ENCODE assay signal across 19 cellular contexts in genomic region chr3:189531271-189531670, GRCh38.
DNase-seq lines count a peak whose midpoint lies in the region; ATAC-seq and TF ChIP-seq lines count a peak whose summit lies in the region.
"Had no signal": no experiment of that assay in that cellular context is flagged by ENCODE, and none has a peak within 500 bp of the region (broad histone marks: within the 10 kb centered on the region; RNA-seq: fewer than 3 reads in every experiment).

No MANE protein-coding gene starts in this region.

- no peaks in the 10 kb centered on the region for H3K9me3 ChIP-seq in Loucy (ENCODE audit: insufficient read depth, low read depth, low read length)
- no peaks in the 10 kb centered on the region for H3K9me3 ChIP-seq in smooth muscle cell (replicated peaks; ENCODE audit: low read depth)
- H3K9me3 ChIP-seq in upper lobe of right lung: no peaks in the 10 kb centered on the region
- H3K9me3 ChIP-seq: BE2C had no signal

- peaks cover 14% of the 10 kb centered on the region for H3K4me1 ChIP-seq in Loucy (ENCODE audit: insufficient read depth, low read length, poor library complexity, severe bottlenecking)
- no peaks in the 10 kb centered on the region for H3K4me1 ChIP-seq in smooth muscle cell (ENCODE audit: low read depth)
- H3K4me1 ChIP-seq in upper lobe of right lung: no peaks in the 10 kb centered on the region
- H3K4me1 ChIP-seq: BE2C had no signal

- peak overlapping the region; percentile 26 for H3K4me2 ChIP-seq in Loucy (ENCODE audit: low read depth, low read length, poor library complexity, severe bottlenecking)
- H3K4me2 ChIP-seq in smooth muscle cell: peak overlapping the region; percentile 58
- H3K4me2 ChIP-seq: GM23338 had no signal

- no peak for ATAC-seq in activated naive CD8-positive, alpha-beta T cell treated with anti-CD3 and anti-CD28 coated beads, Interleukin-2, amount 50 U/mL, for 24 hours
- no peak for ATAC-seq in upper lobe of right lung
- ATAC-seq: GM23338 had no signal

- 8% methylated on average over 2 of the region's 2 CpGs for WGBS in smooth muscle cell (ENCODE audit: low lambda C conversion rate)

- peaks cover 1% of the 10 kb centered on the region for H3K27me3 Mint-ChIP-seq in activated CD4-positive, alpha-beta memory T cell treated with anti-CD3 and anti-CD28 coated beads for 36 hours
- no peaks in the 10 kb centered on the region for H3K27me3 Mint-ChIP-seq in activated CD4-positive, alpha-beta memory T cell treated with anti-CD3 and anti-CD28 coated beads, Interleukin-2, amount 10 ng/mL, durations not matched to agents 7 days and 5 days
- peaks cover 12% of the 10 kb centered on the region for H3K27me3 Mint-ChIP-seq in activated naive CD8-positive, alpha-beta T cell treated with anti-CD3 and anti-CD28 coated beads, Interleukin-2, amount 50 U/mL, for 24 hours
- H3K27me3 Mint-ChIP-seq: CD4-positive, alpha-beta memory T cell had no signal

- H3F3A ChIP-seq in Loucy (ENCODE audit: low read depth) (0 out of 2 replicates have a peak, but pooled peaks cover 6% of the 10 kb centered on the region), smooth muscle cell (ENCODE audit: low read depth) (no peaks in the 10 kb centered on the region)

- no peaks in the 10 kb centered on the region for H4K20me1 ChIP-seq in Loucy (ENCODE audit: insufficient read depth, low read length, poor library complexity, severe bottlenecking)
- H4K20me1 ChIP-seq in smooth muscle cell (ENCODE audit: low read depth): no peaks in the 10 kb centered on the region

- intact Hi-C loops in activated CD4-positive, alpha-beta memory T cell treated with anti-CD3 and anti-CD28 coated beads for 36 hours (cut with micrococcal nuclease): loop anchor here (2.0 kb wide), 1 partner anchor 28 kb away; no protein-coding TSS in a partner anchor
- intact Hi-C loops in upper lobe of right lung (cut with DNase I): no loop called here

- CTCF ChIA-PET in activated CD4-positive, alpha-beta memory T cell treated with anti-CD3 and anti-CD28 coated beads for 36 hours (lab: Charles Lee): no interaction called here
- CTCF ChIA-PET in activated CD4-positive, alpha-beta memory T cell treated with anti-CD3 and anti-CD28 coated beads, Interleukin-2, amount 10 ng/mL, durations not matched to agents 7 days and 5 days (lab: Charles Lee): no interaction called here

- no peaks in the 10 kb centered on the region for H3K36me3 Mint-ChIP-seq in activated CD4-positive, alpha-beta memory T cell treated with anti-CD3 and anti-CD28 coated beads for 36 hours
- no peaks in the 10 kb centered on the region for H3K36me3 Mint-ChIP-seq in activated CD4-positive, alpha-beta memory T cell treated with anti-CD3 and anti-CD28 coated beads, Interleukin-2, amount 10 ng/mL, durations not matched to agents 7 days and 5 days (ENCODE audit: low read depth)
- no peaks in the 10 kb centered on the region for H3K36me3 Mint-ChIP-seq in activated naive CD8-positive, alpha-beta T cell treated with anti-CD3 and anti-CD28 coated beads, Interleukin-2, amount 50 U/mL, for 24 hours (ENCODE audit: low read depth)
- H3K36me3 Mint-ChIP-seq: CD4-positive, alpha-beta memory T cell had no signal

- no peak for TF ChIP-seq CTCF in Loucy (conservative IDR thresholded peaks at IDR 0.05; ENCODE audit: low read length)
- TF ChIP-seq CTCF in smooth muscle cell (IDR thresholded peaks at IDR 0.05; ENCODE audit: borderline replicate concordance, insufficient read depth, poor library complexity, severe bottlenecking): no peak
- TF ChIP-seq CTCF in upper lobe of right lung (IDR thresholded peaks at IDR 0.05): no peak

- POLR2A ChIA-PET in activated CD4-positive, alpha-beta memory T cell treated with anti-CD3 and anti-CD28 coated beads for 36 hours (lab: Charles Lee): no interaction called here
- POLR2A ChIA-PET in activated CD4-positive, alpha-beta memory T cell treated with anti-CD3 and anti-CD28 coated beads, Interleukin-2, amount 10 ng/mL, durations not matched to agents 7 days and 5 days (lab: Charles Lee): no interaction called here

- H3K27ac ChIP-seq in smooth muscle cell (ENCODE audit: low read depth) (peak overlapping the region; percentile 85), upper lobe of right lung (no peak overlapping the region)
- H3K27ac ChIP-seq: RWPE1 had no signal

- H3K4me3 ChIP-seq in Loucy (ENCODE audit: low read length, poor library complexity, severe bottlenecking): no peak overlapping the region
- H3K4me3 ChIP-seq in smooth muscle cell: no peak overlapping the region
- H3K4me3 ChIP-seq in upper lobe of right lung: no peak overlapping the region
- H3K4me3 ChIP-seq: GM23338 had no signal

- H3K36me3 ChIP-seq in Loucy (ENCODE audit: insufficient read depth, low read length) (no peaks in the 10 kb centered on the region), smooth muscle cell (ENCODE audit: low read depth) (no peaks in the 10 kb centered on the region), upper lobe of right lung (no peaks in the 10 kb centered on the region)
- H3K36me3 ChIP-seq: BE2C had no signal

- no peaks in the 10 kb centered on the region for H3K9me3 Mint-ChIP-seq in activated CD4-positive, alpha-beta memory T cell treated with anti-CD3 and anti-CD28 coated beads for 36 hours
- H3K9me3 Mint-ChIP-seq in activated CD4-positive, alpha-beta memory T cell treated with anti-CD3 and anti-CD28 coated beads, Interleukin-2, amount 10 ng/mL, durations not matched to agents 7 days and 5 days: peaks cover 1% of the 10 kb centered on the region
- peaks cover 4% of the 10 kb centered on the region for H3K9me3 Mint-ChIP-seq in activated naive CD8-positive, alpha-beta T cell treated with anti-CD3 and anti-CD28 coated beads, Interleukin-2, amount 50 U/mL, for 24 hours
- H3K9me3 Mint-ChIP-seq: GM23338 had no signal

- no peak for DNase-seq in activated CD4-positive, alpha-beta memory T cell treated with anti-CD3 and anti-CD28 coated beads for 36 hours
- DNase-seq in activated CD4-positive, alpha-beta memory T cell treated with anti-CD3 and anti-CD28 coated beads, Interleukin-2, amount 10 ng/mL, durations not matched to agents 7 days and 5 days: no peak
- no peak for DNase-seq in activated naive CD8-positive, alpha-beta T cell treated with anti-CD3 and anti-CD28 coated beads, Interleukin-2, amount 50 U/mL, for 24 hours
- no peak for DNase-seq in smooth muscle cell (lab: John Stamatoyannopoulos, UW; ENCODE audit: unreplicated experiment)
- DNase-seq in upper lobe of right lung: no peak
- DNase-seq in central memory CD4-positive, alpha-beta T cell: no peak
- DNase-seq: BE2C; CD4-positive, alpha-beta memory T cell; DMS53; MM.1S; NCI-H1092; NCI-H146; NCI-H2081; NCI-H446 treated with DMSO at 0.1 percent for 48 hours; NCI-H774; SIG-M5 had no signal

- H3K27ac Mint-ChIP-seq in activated CD4-positive, alpha-beta memory T cell treated with anti-CD3 and anti-CD28 coated beads for 36 hours: peak overlapping the region; percentile 3
- no peak overlapping the region for H3K27ac Mint-ChIP-seq in activated CD4-positive, alpha-beta memory T cell treated with anti-CD3 and anti-CD28 coated beads, Interleukin-2, amount 10 ng/mL, durations not matched to agents 7 days and 5 days
- peak overlapping the region; percentile 96 for H3K27ac Mint-ChIP-seq in activated naive CD8-positive, alpha-beta T cell treated with anti-CD3 and anti-CD28 coated beads, Interleukin-2, amount 50 U/mL, for 24 hours
- H3K27ac Mint-ChIP-seq: CD4-positive, alpha-beta memory T cell; GM23338 had no signal

- H2AFZ ChIP-seq in Loucy (ENCODE audit: low read length) (no peak overlapping the region), smooth muscle cell (ENCODE audit: low read depth) (no peak overlapping the region)
- H2AFZ ChIP-seq: GM23338 had no signal

- no peaks in the 10 kb centered on the region for H3K9me2 ChIP-seq in Loucy (replicated peaks; ENCODE audit: low read depth, low read length)

- no peaks in the 10 kb centered on the region for H3K79me2 ChIP-seq in Loucy (ENCODE audit: insufficient read depth, low read length)
- no peaks in the 10 kb centered on the region for H3K79me2 ChIP-seq in smooth muscle cell (ENCODE audit: low read depth)

- peaks cover 23% of the 10 kb centered on the region for H3K4me1 Mint-ChIP-seq in activated CD4-positive, alpha-beta memory T cell treated with anti-CD3 and anti-CD28 coated beads for 36 hours (ENCODE audit: low read depth)
- H3K4me1 Mint-ChIP-seq in activated CD4-positive, alpha-beta memory T cell treated with anti-CD3 and anti-CD28 coated beads, Interleukin-2, amount 10 ng/mL, durations not matched to agents 7 days and 5 days: peaks cover 19% of the 10 kb centered on the region
- H3K4me1 Mint-ChIP-seq in activated naive CD8-positive, alpha-beta T cell treated with anti-CD3 and anti-CD28 coated beads, Interleukin-2, amount 50 U/mL, for 24 hours: peaks cover 43% of the 10 kb centered on the region
- H3K4me1 Mint-ChIP-seq: GM23338 had no signal

- H3K4me3 Mint-ChIP-seq in activated CD4-positive, alpha-beta memory T cell treated with anti-CD3 and anti-CD28 coated beads for 36 hours: no peak overlapping the region
- no peak overlapping the region for H3K4me3 Mint-ChIP-seq in activated CD4-positive, alpha-beta memory T cell treated with anti-CD3 and anti-CD28 coated beads, Interleukin-2, amount 10 ng/mL, durations not matched to agents 7 days and 5 days
- peak overlapping the region; percentile 51 for H3K4me3 Mint-ChIP-seq in activated naive CD8-positive, alpha-beta T cell treated with anti-CD3 and anti-CD28 coated beads, Interleukin-2, amount 50 U/mL, for 24 hours
- H3K4me3 Mint-ChIP-seq: CD4-positive, alpha-beta memory T cell; GM23338 had no signal

- H3K9ac ChIP-seq in Loucy (ENCODE audit: low read depth, low read length, poor library complexity, severe bottlenecking) (no peak overlapping the region), smooth muscle cell (ENCODE audit: low read depth) (peak overlapping the region; percentile 63)

- H3K27me3 ChIP-seq in Loucy (ENCODE audit: insufficient read depth, low read length, poor library complexity, severe bottlenecking) (no peaks in the 10 kb centered on the region), smooth muscle cell (ENCODE audit: low read depth) (no peaks in the 10 kb centered on the region), upper lobe of right lung (no peaks in the 10 kb centered on the region)
- H3K27me3 ChIP-seq: BE2C had no signal
